In the genomic region with DNA sequence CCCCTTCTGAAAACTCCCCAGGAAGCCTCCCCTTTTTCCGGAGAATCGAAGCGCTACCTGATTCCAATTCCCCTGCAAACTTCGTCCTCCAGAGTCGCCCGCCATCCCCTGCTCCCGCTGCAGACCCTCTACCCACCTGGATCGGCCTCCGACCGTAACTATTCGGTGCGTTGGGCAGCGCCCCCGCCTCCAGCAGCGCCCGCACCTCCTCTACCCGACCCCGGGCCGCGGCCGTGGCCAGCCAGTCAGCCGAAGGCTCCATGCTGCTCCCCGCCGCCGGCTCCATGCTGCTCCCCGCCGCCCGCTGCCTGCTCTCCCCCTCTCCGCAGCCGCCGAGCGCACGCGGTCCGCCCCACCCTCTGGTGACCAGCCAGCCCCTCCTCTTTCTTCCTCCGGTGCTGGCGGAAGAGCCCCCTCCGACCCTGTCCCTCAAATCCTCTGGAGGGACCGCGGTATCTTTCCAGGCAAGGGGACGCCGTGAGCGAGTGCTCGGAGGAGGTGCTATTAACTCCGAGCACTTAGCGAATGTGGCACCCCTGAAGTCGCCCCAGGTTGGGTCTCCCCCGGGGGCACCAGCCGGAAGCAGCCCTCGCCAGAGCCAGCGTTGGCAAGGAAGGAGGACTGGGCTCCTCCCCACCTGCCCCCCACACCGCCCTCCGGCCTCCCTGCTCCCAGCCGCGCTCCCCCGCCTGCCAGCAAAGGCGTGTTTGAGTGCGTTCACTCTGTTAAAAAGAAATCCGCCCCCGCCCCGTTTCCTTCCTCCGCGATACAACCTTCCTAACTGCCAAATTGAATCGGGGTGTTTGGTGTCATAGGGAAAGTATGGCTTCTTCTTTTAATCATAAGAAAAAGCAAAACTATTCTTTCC, we compare ENCODE assay signal across 7 cellular contexts. TPM values are rescaled to one million over a fixed set of nuclear protein-coding genes. Genes with fewer than 3 reads are reported as not detected.
DNase-seq lines count a peak whose midpoint lies in the region; ATAC-seq and TF ChIP-seq lines count a peak whose summit lies in the region.

No MANE protein-coding gene starts in this region.

- peaks cover 9% of the 10 kb centered on the region for H3K9me3 Mint-ChIP-seq in activated T-cell treated with anti-CD3 and anti-CD28 coated beads, Interleukin-2, amount 50 U/mL, for 24 hours
- H3K9me3 Mint-ChIP-seq in glutamatergic neuron (ENCODE audit: unreplicated experiment) (peaks cover 11% of the 10 kb centered on the region), progenitor cell of endocrine pancreas (ENCODE audit: low read depth) (no peaks in the 10 kb centered on the region)

- no peaks in the 10 kb centered on the region for H3F3A ChIP-seq in MM.1S (ENCODE audit: insufficient read depth, low read length)

- ATAC-seq in GM18520 (IDR thresholded peaks at IDR 0.05; ENCODE audit: unreplicated experiment) (peak; percentile 44), HG02798 (IDR thresholded peaks at IDR 0.05; ENCODE audit: poor library complexity, unreplicated experiment) (peak; percentile 65)

- no peak for TF ChIP-seq CTCF in glutamatergic neuron (IDR thresholded peaks at IDR 0.05; ENCODE audit: partially characterized antibody, unreplicated experiment)
- no peak for TF ChIP-seq CTCF in progenitor cell of endocrine pancreas (IDR thresholded peaks at IDR 0.05; ENCODE audit: unreplicated experiment)
- no peak for TF ChIP-seq CTCF in MM.1S (IDR thresholded peaks at IDR 0.05; ENCODE audit: low read length)

- H3K9ac ChIP-seq in MM.1S (ENCODE audit: low read length), result no peak overlapping the region

- H3K4me1 ChIP-seq in MM.1S (ENCODE audit: low read length), result no peaks in the 10 kb centered on the region

- H2AFZ ChIP-seq in MM.1S (ENCODE audit: low read length), result no peak overlapping the region

- H3K36me3 ChIP-seq in MM.1S (replicated peaks; ENCODE audit: insufficient read depth, low read length), result no peaks in the 10 kb centered on the region

- H3K27me3 ChIP-seq in MM.1S (replicated peaks; ENCODE audit: insufficient read depth, low read length), result no peaks in the 10 kb centered on the region

- peaks cover 17% of the 10 kb centered on the region for H3K4me1 Mint-ChIP-seq in activated T-cell treated with anti-CD3 and anti-CD28 coated beads, Interleukin-2, amount 50 U/mL, for 24 hours (ENCODE audit: low read depth)
- H3K4me1 Mint-ChIP-seq in glutamatergic neuron (ENCODE audit: low read depth, unreplicated experiment) (peaks cover 3% of the 10 kb centered on the region), progenitor cell of endocrine pancreas (ENCODE audit: low read depth) (peaks cover 9% of the 10 kb centered on the region)

- no peaks in the 10 kb centered on the region for H3K9me2 ChIP-seq in MM.1S (replicated peaks; ENCODE audit: insufficient read depth, low read length)

- H4K20me1 ChIP-seq in MM.1S (ENCODE audit: insufficient read depth, low read length), result no peaks in the 10 kb centered on the region

- no peak overlapping the region for H3K4me2 ChIP-seq in MM.1S (ENCODE audit: low read depth, low read length)

- H3K27ac Mint-ChIP-seq in activated T-cell treated with anti-CD3 and anti-CD28 coated beads, Interleukin-2, amount 50 U/mL, for 24 hours, result no peak overlapping the region
- H3K27ac Mint-ChIP-seq in glutamatergic neuron (ENCODE audit: unreplicated experiment) (no peak overlapping the region), progenitor cell of endocrine pancreas (peak overlapping the region; percentile 90)

- H3K79me2 ChIP-seq in MM.1S (ENCODE audit: low read length), result no peaks in the 10 kb centered on the region

- no peak overlapping the region for H3K27ac ChIP-seq in MM.1S (ENCODE audit: low read length)

- H3K4me3 Mint-ChIP-seq in activated T-cell treated with anti-CD3 and anti-CD28 coated beads, Interleukin-2, amount 50 U/mL, for 24 hours, result peak overlapping the region; percentile 73
- H3K4me3 Mint-ChIP-seq in glutamatergic neuron (ENCODE audit: unreplicated experiment) (peak overlapping the region; percentile 85), progenitor cell of endocrine pancreas (ENCODE audit: low read depth) (peak overlapping the region; percentile 67)

- no peaks in the 10 kb centered on the region for H3K9me3 ChIP-seq in MM.1S (replicated peaks; ENCODE audit: insufficient read depth, low read length)

- no peak overlapping the region for H3K4me3 ChIP-seq in MM.1S (ENCODE audit: low read length)

- DNase-seq in NCI-H2196 (lab: John Stamatoyannopoulos, UW; ENCODE audit: unreplicated experiment) (peak; percentile 87), glutamatergic neuron (peak; percentile 71), progenitor cell of endocrine pancreas (ENCODE audit: low spot score, unreplicated experiment) (peak; percentile 30), MM.1S (no peak)
- DNase-seq in activated T-cell treated with anti-CD3 and anti-CD28 coated beads, Interleukin-2, amount 50 U/mL, for 24 hours, result no peak

- H3K27me3 Mint-ChIP-seq in activated T-cell treated with anti-CD3 and anti-CD28 coated beads, Interleukin-2, amount 50 U/mL, for 24 hours, result peaks cover 97% of the 10 kb centered on the region
- H3K27me3 Mint-ChIP-seq in glutamatergic neuron (ENCODE audit: unreplicated experiment) (peaks cover 50% of the 10 kb centered on the region), progenitor cell of endocrine pancreas (peaks cover 98% of the 10 kb centered on the region)

- peaks cover 2% of the 10 kb centered on the region for H3K36me3 Mint-ChIP-seq in activated T-cell treated with anti-CD3 and anti-CD28 coated beads, Interleukin-2, amount 50 U/mL, for 24 hours (ENCODE audit: low read depth)
- H3K36me3 Mint-ChIP-seq in glutamatergic neuron (ENCODE audit: unreplicated experiment), result peaks cover 5% of the 10 kb centered on the region
- no peaks in the 10 kb centered on the region for H3K36me3 Mint-ChIP-seq in progenitor cell of endocrine pancreas (ENCODE audit: insufficient read depth)

RNA-seq across cellular contexts. Expression of a gene that starts 19.4 kb away (rescaled TPM):
- total RNA-seq in glutamatergic neuron (ENCODE audit: unreplicated experiment) (not detected), progenitor cell of endocrine pancreas (not detected in 2 replicates)

RNA-seq across cellular contexts. Expression of a gene that starts 19.8 kb away (rescaled TPM):
- total RNA-seq in glutamatergic neuron (ENCODE audit: unreplicated experiment) (not detected), progenitor cell of endocrine pancreas (not detected in 2 replicates)

RNA-seq across cellular contexts. Expression of a gene that starts 34.3 kb away (rescaled TPM):
- total RNA-seq in glutamatergic neuron (ENCODE audit: unreplicated experiment) (0.93 TPM), progenitor cell of endocrine pancreas (1.2 and 3.9 TPM in 2 replicates)

Comparison
In these comparisons a context has a peak if more than half of its experiments do, and no peak if none do; other contexts are left out.
1. DNase-seq: peak in NCI-H2196 (single experiment), glutamatergic neuron (single experiment) and progenitor cell of endocrine pancreas (single experiment); none in activated T-cell treated with anti-CD3 and anti-CD28 coated beads, Interleukin-2, amount 50 U/mL, for 24 hours (single experiment) and MM.1S (single experiment).
2. Peak in every context shown above with its lines, with median percentiles within 50 percentile points of each other: H3K4me3 Mint-ChIP-seq.